Comparison of ENCODE assay signal across 19 cellular contexts in the genomic region with DNA sequence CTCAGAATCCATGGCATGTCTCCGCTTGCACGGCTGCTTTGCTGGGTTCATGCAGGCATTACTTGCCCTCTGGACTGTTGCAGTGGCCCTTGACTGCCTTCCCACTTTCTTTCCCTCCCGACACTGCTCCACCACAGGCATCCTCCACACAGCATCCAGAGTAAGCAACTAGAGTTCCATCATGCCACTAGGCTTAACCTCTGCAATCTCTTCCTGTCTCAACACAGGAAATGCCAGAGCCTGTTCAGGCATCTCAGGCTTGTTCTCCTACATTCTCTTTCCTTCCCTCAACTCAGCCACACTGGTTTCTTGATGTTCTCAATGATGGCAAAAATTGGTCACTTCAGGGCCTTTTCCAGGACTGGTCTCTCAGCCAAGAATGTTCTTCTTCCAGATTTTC.
DNase-seq lines count a peak whose midpoint lies in the region; ATAC-seq and TF ChIP-seq lines count a peak whose summit lies in the region.
"Had no signal": no experiment of that assay in that cellular context is flagged by ENCODE, and none has a peak within 500 bp of the region (broad histone marks: within the 10 kb centered on the region; RNA-seq: fewer than 3 reads in every experiment).

No MANE protein-coding gene starts in this region.

- WGBS in GM23248 (ENCODE audit: low coverage in 1 of 2, low lambda C conversion rate in 2 of 2, missing lambda C conversion rate in 2 of 2), 2 experiments, result 80 to 87% methylated on average over 3 of the region's 3 CpGs
- WGBS in trophoblast cell (ENCODE audit: extremely low coverage, insufficient coverage, insufficient read length), result no CpG with 5 or more reads among the region's 3 CpGs

- H3K9ac ChIP-seq in GM23248, result 0 out of 2 replicates have a peak overlapping the region, but pooled peaks have one; percentile 0
- H3K9ac ChIP-seq in fibroblast of lung (ENCODE audit: insufficient read depth, low read length), result no peak overlapping the region
- no peak overlapping the region for H3K9ac ChIP-seq in trophoblast cell (ENCODE audit: low read length)

- no peaks in the 10 kb centered on the region for H3K79me2 ChIP-seq in GM23248 (ENCODE audit: insufficient read depth)
- no peaks in the 10 kb centered on the region for H3K79me2 ChIP-seq in fibroblast of lung (ENCODE audit: control insufficient read depth, insufficient read depth, low read length)
- no peaks in the 10 kb centered on the region for H3K79me2 ChIP-seq in trophoblast cell (ENCODE audit: control insufficient read depth, insufficient read depth, low read length, poor library complexity)

- H3K18ac ChIP-seq in trophoblast cell (ENCODE audit: low read length), result peak overlapping the region; percentile 27

- H3K27ac Mint-ChIP-seq in activated naive CD4-positive, alpha-beta T cell treated with anti-CD3 and anti-CD28 coated beads, Interleukin-2, amount 10 ng/mL, durations not matched to agents 7 days and 5 days, result no peak overlapping the region
- H3K27ac Mint-ChIP-seq: CD4-positive, alpha-beta memory T cell; natural killer cell had no signal

- peak overlapping the region; percentile 42 for H2AK5ac ChIP-seq in trophoblast cell (ENCODE audit: low read length)

- no peak for TF ChIP-seq CTCF in fibroblast of lung (conservative IDR thresholded peaks at IDR 0.05 in 1 of 2, IDR thresholded peaks at IDR 0.05 in 1 of 2; ENCODE audit: low read depth in 1 of 2, low read length in 2 of 2)

- no peaks in the 10 kb centered on the region for H3K9me3 Mint-ChIP-seq in activated naive CD4-positive, alpha-beta T cell treated with anti-CD3 and anti-CD28 coated beads, Interleukin-2, amount 10 ng/mL, durations not matched to agents 7 days and 5 days
- H3K9me3 Mint-ChIP-seq: CD4-positive, alpha-beta memory T cell; natural killer cell had no signal

- peak overlapping the region; percentile 64 for H2AFZ ChIP-seq in GM23248
- H2AFZ ChIP-seq in fibroblast of lung (ENCODE audit: low read length), result peak overlapping the region; percentile 25
- H2AFZ ChIP-seq in trophoblast cell (ENCODE audit: insufficient read depth, low read length, poor library complexity), result no peak overlapping the region
- H2AFZ ChIP-seq: PC-9 had no signal

- CTCF ChIA-PET in activated naive CD4-positive, alpha-beta T cell treated with anti-CD3 and anti-CD28 coated beads, Interleukin-2, amount 10 ng/mL, durations not matched to agents 7 days and 5 days (lab: Charles Lee), result no interaction called here

- H3F3A ChIP-seq in GM23248 (ENCODE audit: insufficient read depth), result peaks cover 53% of the 10 kb centered on the region

- H3K4me2 ChIP-seq in GM23248 (ENCODE audit: unreplicated experiment) (peak overlapping the region; percentile 35), fibroblast of lung (ENCODE audit: extremely low read depth, insufficient read depth, low read length) (no peak overlapping the region), trophoblast cell (ENCODE audit: low read length) (no peak overlapping the region)
- H3K4me2 ChIP-seq: PC-9 had no signal

- H3K27ac ChIP-seq in GM23248 (peak overlapping the region; percentile 54), SJSA1 (0 out of 2 replicates have a peak overlapping the region, but pooled peaks have one; percentile 5), fibroblast of lung (ENCODE audit: insufficient read depth, low read length) (no peak overlapping the region), trophoblast cell (ENCODE audit: low read depth, low read length) (peak overlapping the region; percentile 72)
- H3K27ac ChIP-seq: PC-9 had no signal

- DNase-seq in GM23248 (peak; percentile 52), SJSA1 (ENCODE audit: low read depth in 1 of 2, low spot score in 2 of 2) (no peak), fibroblast of lung (ENCODE audit: low read depth in 2 of 2) (peak in 1 of 2 donors; percentile 84), trophoblast cell (peak; percentile 76 to 96)
- DNase-seq in activated naive CD4-positive, alpha-beta T cell treated with anti-CD3 and anti-CD28 coated beads, Interleukin-2, amount 10 ng/mL, durations not matched to agents 7 days and 5 days, result no peak
- DNase-seq: activated CD4-positive, alpha-beta T cell treated with anti-CD3 and anti-CD28 coated beads, Interleukin-2, amount 50 U/mL, for 1 hour; activated T-cell treated with anti-CD3 and anti-CD28 coated beads, Interleukin-2, amount 50 U/mL, for 48 hours; aorta; CD4-positive, alpha-beta memory T cell; effector CD4-positive, alpha-beta T cell; natural killer cell; NCI-H1930; NCI-H526 treated with DMSO at 0.1 percent for 48 hours; PC-9; retina; stimulated activated CD4-positive, alpha-beta T cell treated with anti-CD3 and anti-CD28 coated beads, Interleukin-4, amount 100 ng/mL, for 4 hours had no signal

- H3K79me1 ChIP-seq in trophoblast cell (ENCODE audit: low read length), result peaks cover 23% of the 10 kb centered on the region

- in situ Hi-C loops in GM23248 (cut with MboI), result no loop called here

- no peak overlapping the region for H3K4me3 ChIP-seq in GM23248
- H3K4me3 ChIP-seq in SJSA1, result no peak overlapping the region
- no peak overlapping the region for H3K4me3 ChIP-seq in fibroblast of lung (replicated peaks in 1 of 4; ENCODE audit: control extremely low read depth in 1 of 4, insufficient read depth in 1 of 4, low read depth in 3 of 4, low read length in 4 of 4)
- no peak overlapping the region for H3K4me3 ChIP-seq in trophoblast cell (ENCODE audit: low read depth, low read length)
- H3K4me3 ChIP-seq: PC-9 had no signal

- no peak overlapping the region for H3K23ac ChIP-seq in trophoblast cell (ENCODE audit: low read length)

- peaks cover 2% of the 10 kb centered on the region for H3K27me3 Mint-ChIP-seq in activated naive CD4-positive, alpha-beta T cell treated with anti-CD3 and anti-CD28 coated beads, Interleukin-2, amount 10 ng/mL, durations not matched to agents 7 days and 5 days

- H3K14ac ChIP-seq in trophoblast cell (ENCODE audit: low read length), result peak overlapping the region; percentile 10

- H3K27me3 ChIP-seq in GM23248 (replicated peaks; ENCODE audit: insufficient read depth) (no peaks in the 10 kb centered on the region), SJSA1 (replicated peaks) (no peaks in the 10 kb centered on the region), fibroblast of lung (ENCODE audit: control insufficient read depth, insufficient read depth, low read length) (no peaks in the 10 kb centered on the region), trophoblast cell (ENCODE audit: insufficient read depth, low read length) (no peaks in the 10 kb centered on the region)

- H3K4me1 ChIP-seq in GM23248 (ENCODE audit: insufficient read depth) (peaks cover 58% of the 10 kb centered on the region), SJSA1 (replicated peaks) (peaks cover 15% of the 10 kb centered on the region), fibroblast of lung (ENCODE audit: control insufficient read depth, extremely low read depth, insufficient read depth, low read length) (peaks cover 8% of the 10 kb centered on the region), trophoblast cell (ENCODE audit: control insufficient read depth in 1 of 2, insufficient read depth in 2 of 2, low read length in 2 of 2) (peaks cover 26 to 34% of the 10 kb centered on the region in 2 experiments)

- peak overlapping the region; percentile 1 for H4K8ac ChIP-seq in trophoblast cell (ENCODE audit: low read depth, low read length)

- peak overlapping the region; percentile 54 for H4K91ac ChIP-seq in trophoblast cell (ENCODE audit: low read depth, low read length)

- peak overlapping the region; percentile 28 for H2BK5ac ChIP-seq in trophoblast cell (ENCODE audit: low read depth, low read length, poor library complexity)

- no peaks in the 10 kb centered on the region for H3K36me3 Mint-ChIP-seq in activated naive CD4-positive, alpha-beta T cell treated with anti-CD3 and anti-CD28 coated beads, Interleukin-2, amount 10 ng/mL, durations not matched to agents 7 days and 5 days
- H3K36me3 Mint-ChIP-seq: CD4-positive, alpha-beta memory T cell; natural killer cell had no signal

- H4K20me1 ChIP-seq in GM23248 (ENCODE audit: insufficient read depth) (no peaks in the 10 kb centered on the region), fibroblast of lung (ENCODE audit: control insufficient read depth, extremely low read depth, insufficient read depth, low read length) (no peaks in the 10 kb centered on the region)

- H3K9me3 ChIP-seq in GM23248 (ENCODE audit: low read depth) (no peaks in the 10 kb centered on the region), SJSA1 (replicated peaks) (no peaks in the 10 kb centered on the region), fibroblast of lung (ENCODE audit: control insufficient read depth, insufficient read depth, low read depth, low read length) (no peaks in the 10 kb centered on the region), trophoblast cell (ENCODE audit: insufficient read depth, low read depth, low read length) (no peaks in the 10 kb centered on the region)

- H2BK12ac ChIP-seq in trophoblast cell (ENCODE audit: low read length), result peak overlapping the region; percentile 29

- H3K9me2 ChIP-seq in GM23248 (ENCODE audit: insufficient read depth), result no peaks in the 10 kb centered on the region

- no peak for ATAC-seq in HG02840 (IDR thresholded peaks at IDR 0.05; ENCODE audit: low FRiP score, unreplicated experiment)
- ATAC-seq in GM18502 (IDR thresholded peaks at IDR 0.05; ENCODE audit: poor library complexity, unreplicated experiment), result no peak
- ATAC-seq in GM21381 (IDR thresholded peaks at IDR 0.05; ENCODE audit: unreplicated experiment), result no peak
- ATAC-seq: natural killer cell had no signal

- H4K12ac ChIP-seq in trophoblast cell (ENCODE audit: low read depth, low read length), result no peak overlapping the region

- H3K4ac ChIP-seq in trophoblast cell (ENCODE audit: low read depth, low read length), result no peak overlapping the region

- peaks cover 13% of the 10 kb centered on the region for H3K4me1 Mint-ChIP-seq in activated naive CD4-positive, alpha-beta T cell treated with anti-CD3 and anti-CD28 coated beads, Interleukin-2, amount 10 ng/mL, durations not matched to agents 7 days and 5 days

- H2BK120ac ChIP-seq in trophoblast cell (ENCODE audit: insufficient read depth, low read length, poor library complexity), result peak overlapping the region; percentile 20

- no peaks in the 10 kb centered on the region for H3K36me3 ChIP-seq in GM23248 (ENCODE audit: low read depth)
- H3K36me3 ChIP-seq in SJSA1, result no peaks in the 10 kb centered on the region
- no peaks in the 10 kb centered on the region for H3K36me3 ChIP-seq in fibroblast of lung (ENCODE audit: control insufficient read depth, insufficient read depth, low read length)
- no peaks in the 10 kb centered on the region for H3K36me3 ChIP-seq in trophoblast cell (ENCODE audit: control insufficient read depth in 1 of 2, insufficient read depth in 2 of 2, low read length in 2 of 2)

- H3K4me3 Mint-ChIP-seq in activated naive CD4-positive, alpha-beta T cell treated with anti-CD3 and anti-CD28 coated beads, Interleukin-2, amount 10 ng/mL, durations not matched to agents 7 days and 5 days, result no peak overlapping the region
- H3K4me3 Mint-ChIP-seq: CD4-positive, alpha-beta memory T cell; natural killer cell had no signal

Comparison
In these comparisons a context has a peak if more than half of its experiments do, and no peak if none do; other contexts are left out.
1. DNase-seq: peak in GM23248 (single experiment) and trophoblast cell (2 of 2); none in SJSA1 (0 of 2) and activated naive CD4-positive, alpha-beta T cell treated with anti-CD3 and anti-CD28 coated beads, Interleukin-2, amount 10 ng/mL, durations not matched to agents 7 days and 5 days (single experiment).